In genomic region chr3:99366663-99367429, GRCh38 we compare ENCODE assay signal across 14 cellular contexts.
A peak's percentile ranks its signal among the peaks of the same experiment; 100 is the strongest.
DNase-seq lines count a peak whose midpoint lies in the region; ATAC-seq and TF ChIP-seq lines count a peak whose summit lies in the region.
"Had no signal": no experiment of that assay in that cellular context is flagged by ENCODE, and none has a peak within 500 bp of the region (broad histone marks: within the 10 kb centered on the region; RNA-seq: fewer than 3 reads in every experiment).

No MANE protein-coding gene starts in this region.

- RAD21 ChIA-PET in HCT116 (lab: Charles Lee; ENCODE audit: low non-redundant PET in 1 of 2, low total read pairs in 2 of 2, uncharacterized antibody in 2 of 2, unreplicated experiment in 2 of 2), result no interaction called here

- no peaks in the 10 kb centered on the region for H3K27me3 ChIP-seq in BE2C
- H3K27me3 ChIP-seq in HCT116 (ENCODE audit: insufficient read depth, low read length), result peaks cover 25% of the 10 kb centered on the region

- intact Hi-C loops in HCT116 (cut with micrococcal nuclease), result no loop called here

- no peak overlapping the region for H3K27ac ChIP-seq in HCT116 (ENCODE audit: low read depth, low read length)

- no peak for TF ChIP-seq POLR2A in HCT116 (IDR thresholded peaks at IDR 0.05; ENCODE audit: borderline replicate concordance, extremely low read depth, insufficient read depth, insufficient read length)

- no peaks in the 10 kb centered on the region for H3K36me3 ChIP-seq in BE2C
- H3K36me3 ChIP-seq in HCT116 (ENCODE audit: control insufficient read depth in 1 of 2, insufficient read depth in 2 of 2, low read length in 2 of 2), result no peaks in the 10 kb centered on the region

- ATAC-seq in HCT116 (peak; percentile 54; the same call in 1 of the 2 replicates), GM19023 (IDR thresholded peaks at IDR 0.05; ENCODE audit: unreplicated experiment) (no peak), HG02763 (IDR thresholded peaks at IDR 0.05; ENCODE audit: unreplicated experiment) (no peak)
- ATAC-seq: activated CD4-positive, alpha-beta T cell treated with anti-CD3 and anti-CD28 coated beads for 36 hours; activated T-cell treated with anti-CD3 and anti-CD28 coated beads, Interleukin-2, amount 50 U/mL, for 4 hours had no signal

- TF ChIP-seq RAD21 in HCT116 (IDR thresholded peaks at IDR 0.05; ENCODE audit: low read depth), result no peak

- no peaks in the 10 kb centered on the region for H4K20me1 ChIP-seq in HCT116 (ENCODE audit: insufficient read depth)

- H3K4me3 ChIP-seq in BE2C (ENCODE audit: low read depth, low read length) (no peak overlapping the region), HCT116 (replicated peaks in 1 of 2; ENCODE audit: low read depth in 1 of 2, low read length in 2 of 2) (no peak overlapping the region)

- H3K9me3 ChIP-seq in BE2C (no peaks in the 10 kb centered on the region), HCT116 (ENCODE audit: control insufficient read depth in 1 of 2, insufficient read depth in 1 of 2, low read depth in 1 of 2, low read length in 2 of 2) (no peaks in the 10 kb centered on the region)

- no TSS peak for BruUV-seq in HCT116 (replicated peaks; lab: Mats Ljungman, UMichigan)

- no peak overlapping the region for H2AFZ ChIP-seq in HCT116 (ENCODE audit: low read depth, low read length, poor library complexity, severe bottlenecking)

- H3K9me2 ChIP-seq in HCT116 (ENCODE audit: insufficient read depth), result no peaks in the 10 kb centered on the region

- CTCF ChIA-PET in HCT116 (lab: Charles Lee), result no interaction called here

- POLR2A ChIA-PET in HCT116 (lab: Charles Lee), result no interaction called here

- H3K79me2 ChIP-seq in HCT116 (ENCODE audit: insufficient read depth, low read length), result no peaks in the 10 kb centered on the region

- TF ChIP-seq CTCF in BE2C (IDR thresholded peaks at IDR 0.05; ENCODE audit: low read depth, low read length), result 0 out of 2 replicates have a peak, but pooled peaks have one; percentile 7
- TF ChIP-seq CTCF in HCT116 (IDR thresholded peaks at IDR 0.05 in 2 of 3, conservative IDR thresholded peaks at IDR 0.05 in 1 of 3; ENCODE audit: borderline replicate concordance in 1 of 3, insufficient read depth in 1 of 3, low read depth in 2 of 3, low read length in 2 of 3), result peak in 2 of 3 experiments; percentile 11 to 29; a peak in 2 of 6 replicates

- H3K9ac ChIP-seq in HCT116 (ENCODE audit: low read length), result no peak overlapping the region

- no peak overlapping the region for H3K4me2 ChIP-seq in HCT116 (ENCODE audit: low read length)

- DNase-seq in BE2C (peak; percentile 9), HCT116 (ENCODE audit: low read depth, low spot score) (peak; percentile 6), RKO (ENCODE audit: low spot score) (peak; percentile 11), iPS DF 19.7 (ENCODE audit: low read depth, low spot score) (peak; percentile 2), foreskin melanocyte (no peak), NCI-H345 (lab: John Stamatoyannopoulos, UW) (no peak)
- DNase-seq: activated CD4-positive, alpha-beta T cell treated with anti-CD3 and anti-CD28 coated beads for 36 hours; activated T-cell treated with anti-CD3 and anti-CD28 coated beads, Interleukin-2, amount 50 U/mL, for 4 hours; cortex of kidney; kidney; NCI-H187 treated with DMSO at 0.1 percent for 48 hours; stimulated activated CD4-positive, alpha-beta T cell treated with anti-CD3 and anti-CD28 coated beads, Interleukin-1b, Interleukin-23, amount 100 ng/mL, for 48 hours had no signal

- no peaks in the 10 kb centered on the region for H3K4me1 ChIP-seq in BE2C
- no peaks in the 10 kb centered on the region for H3K4me1 ChIP-seq in HCT116 (ENCODE audit: control insufficient read depth in 1 of 2, insufficient read depth in 2 of 2, low read length in 2 of 2)

TF ChIP-seq in HCT116, 20 proteins besides CTCF, POLR2A, EP300 and RAD21:
- no peak for TF ChIP-seq POLR2AphosphoS5 (IDR thresholded peaks at IDR 0.05; ENCODE audit: low read depth, low read length)
- TF ChIP-seq EZH2phosphoT487 (IDR thresholded peaks at IDR 0.05; ENCODE audit: borderline replicate concordance), result no peak

Comparison
In these comparisons a context has a peak if more than half of its experiments do, and no peak if none do; other contexts are left out.
1. DNase-seq: peak in BE2C (single experiment), HCT116 (single experiment), RKO (single experiment) and iPS DF 19.7 (single experiment); none in foreskin melanocyte (single experiment) and NCI-H345 (single experiment).